In the genomic region with DNA sequence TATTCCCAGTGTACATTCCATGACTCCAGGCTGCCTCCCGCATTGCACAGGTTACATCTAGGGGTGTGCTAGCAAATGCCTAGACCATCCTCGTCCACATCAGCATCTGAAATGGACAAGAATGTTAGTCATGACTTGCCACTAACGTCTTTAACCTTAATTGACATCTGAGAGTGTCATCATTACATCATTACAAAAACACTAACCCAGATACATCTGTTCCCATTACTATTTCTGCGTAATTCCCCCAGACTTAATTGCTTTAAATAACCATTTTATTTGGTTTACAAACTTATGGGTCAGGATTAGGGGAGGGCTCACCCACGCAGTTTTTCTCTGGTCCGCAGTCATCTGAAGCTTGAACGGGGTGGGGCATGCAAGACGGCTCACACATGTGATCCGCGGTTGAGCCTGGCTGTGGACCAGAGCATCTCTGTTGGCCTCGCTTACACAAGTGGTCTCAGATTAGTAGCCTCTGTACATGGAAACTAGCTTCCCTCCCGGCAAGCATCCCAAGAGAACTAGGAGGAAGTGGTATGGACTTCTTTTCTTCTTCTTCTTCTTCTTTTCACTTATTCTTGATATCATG, we compare ENCODE assay signal across 1 cellular context.
TF ChIP-seq lines count a peak whose summit lies in the region.

No MANE protein-coding gene starts in this region.

TF ChIP-seq in IMR-90, 13 proteins besides CTCF, POLR2A, EP300 and RAD21:
- no peak for TF ChIP-seq MXI1 (IDR thresholded peaks at IDR 0.05; ENCODE audit: borderline replicate concordance, low read depth, low read length)
- TF ChIP-seq RCOR1 (IDR thresholded peaks at IDR 0.05; ENCODE audit: insufficient replicate concordance, low read length) = no peak
- TF ChIP-seq MAFK (IDR thresholded peaks at IDR 0.05; ENCODE audit: low read depth, low read length) = no peak
- TF ChIP-seq RFX5 (IDR thresholded peaks at IDR 0.05; ENCODE audit: low read depth, low read length) = no peak
- no peak for TF ChIP-seq FOS (IDR thresholded peaks at IDR 0.05; ENCODE audit: low read depth, low read length)
- no peak for TF ChIP-seq SMC3 (IDR thresholded peaks at IDR 0.05; ENCODE audit: low read depth, low read length)
- no peak for TF ChIP-seq BHLHE40 (IDR thresholded peaks at IDR 0.05; ENCODE audit: low read depth, low read length)
- TF ChIP-seq MAZ (IDR thresholded peaks at IDR 0.05; ENCODE audit: borderline replicate concordance, low read depth, low read length) = no peak
- TF ChIP-seq CEBPB (IDR thresholded peaks at IDR 0.05; ENCODE audit: low read depth, low read length) = no peak
- TF ChIP-seq CHD1 (IDR thresholded peaks at IDR 0.05; ENCODE audit: low read depth, low read length) = no peak
- TF ChIP-seq NFE2L2 (IDR thresholded peaks at IDR 0.05; ENCODE audit: low read depth, low read length) = no peak
- TF ChIP-seq, protein P1, sequence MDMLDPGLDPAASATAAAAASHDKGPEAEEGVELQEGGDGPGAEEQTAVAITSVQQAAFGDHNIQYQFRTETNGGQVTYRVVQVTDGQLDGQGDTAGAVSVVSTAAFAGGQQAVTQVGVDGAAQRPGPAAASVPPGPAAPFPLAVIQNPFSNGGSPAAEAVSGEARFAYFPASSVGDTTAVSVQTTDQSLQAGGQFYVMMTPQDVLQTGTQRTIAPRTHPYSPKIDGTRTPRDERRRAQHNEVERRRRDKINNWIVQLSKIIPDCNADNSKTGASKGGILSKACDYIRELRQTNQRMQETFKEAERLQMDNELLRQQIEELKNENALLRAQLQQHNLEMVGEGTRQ (IDR thresholded peaks at IDR 0.05; ENCODE audit: low read depth, low read length) = no peak
- TF ChIP-seq, protein P2, sequence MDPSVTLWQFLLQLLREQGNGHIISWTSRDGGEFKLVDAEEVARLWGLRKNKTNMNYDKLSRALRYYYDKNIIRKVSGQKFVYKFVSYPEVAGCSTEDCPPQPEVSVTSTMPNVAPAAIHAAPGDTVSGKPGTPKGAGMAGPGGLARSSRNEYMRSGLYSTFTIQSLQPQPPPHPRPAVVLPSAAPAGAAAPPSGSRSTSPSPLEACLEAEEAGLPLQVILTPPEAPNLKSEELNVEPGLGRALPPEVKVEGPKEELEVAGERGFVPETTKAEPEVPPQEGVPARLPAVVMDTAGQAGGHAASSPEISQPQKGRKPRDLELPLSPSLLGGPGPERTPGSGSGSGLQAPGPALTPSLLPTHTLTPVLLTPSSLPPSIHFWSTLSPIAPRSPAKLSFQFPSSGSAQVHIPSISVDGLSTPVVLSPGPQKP (IDR thresholded peaks at IDR 0.05; ENCODE audit: borderline replicate concordance, low read depth, low read length) = no peak
TF ChIP-seq in IMR-90: peak in this region for 0.
